In genomic region chr18:5295231-5295920, GRCh38 we compare ENCODE assay signal across 8 cellular contexts. TPM values are rescaled to one million over a fixed set of nuclear protein-coding genes. Genes with fewer than 3 reads are reported as not detected.
DNase-seq lines count a peak whose midpoint lies in the region; ATAC-seq and TF ChIP-seq lines count a peak whose summit lies in the region.

Gene ZBTB14 (minus strand): TSS chr18:5295726. CDS start chr18:5293246, 2,480 bp downstream.

- peak within 1 kb of the TSS; percentile 80 for H3K9ac ChIP-seq in NT2/D1 (ENCODE audit: insufficient read length, low read depth)

- DNase-seq in AG04449 (ENCODE audit: low read depth, low spot score) (no peak), NT2/D1 (ENCODE audit: low read depth, low spot score) (peak; percentile 25), esophagus muscularis mucosa (ENCODE audit: extremely low spot score) (no peak)
- peak; percentile 74 to 79 for DNase-seq in activated T-cell treated with anti-CD3 and anti-CD28 coated beads, Interleukin-2, amount 50 U/mL, for 72 hours
- peak; percentile 20 to 39 for DNase-seq in stimulated activated CD8-positive, alpha-beta memory T cell treated with anti-CD3 and anti-CD28 coated beads, Interleukin-7, amount 100 ng/mL, for 48 hours (ENCODE audit: extremely low read depth in 1 of 2, low read depth in 1 of 2)

- H3K9me3 ChIP-seq in NT2/D1 (ENCODE audit: insufficient read depth, low read length) (no peaks in the 10 kb centered on the region), esophagus muscularis mucosa (no peaks in the 10 kb centered on the region), muscle layer of duodenum (ENCODE audit: control insufficient read depth in 1 of 2, low read length in 2 of 2) (no peaks in the 10 kb centered on the region)

- peak within 1 kb of the TSS; percentile 91 for H3K27ac Mint-ChIP-seq in activated T-cell treated with anti-CD3 and anti-CD28 coated beads, Interleukin-2, amount 50 U/mL, for 72 hours

- H3K27ac ChIP-seq in esophagus muscularis mucosa (replicated peaks in 1 of 4): peak within 1 kb of the TSS; percentile 95 to 100 (median 98)
- H3K27ac ChIP-seq in muscle layer of duodenum (ENCODE audit: low read length): peak within 1 kb of the TSS; percentile 91

- TF ChIP-seq CTCF in AG04449 (IDR thresholded peaks at IDR 0.05; ENCODE audit: insufficient read depth, low read length, missing control alignments): no peak
- TF ChIP-seq CTCF in esophagus muscularis mucosa (IDR thresholded peaks at IDR 0.05): no peak

- TF ChIP-seq POLR2A in esophagus muscularis mucosa (IDR thresholded peaks at IDR 0.05; ENCODE audit: low read depth): no peak

- intact Hi-C loops in esophagus muscularis mucosa (cut with DNase I): no loop called here

- H3K36me3 ChIP-seq in NT2/D1 (ENCODE audit: insufficient read depth, insufficient read length, low read length): peaks cover 25% of the 10 kb centered on the region
- peaks cover 11 to 21% (median 16%) of the 10 kb centered on the region in 4 donors for H3K36me3 ChIP-seq in esophagus muscularis mucosa
- H3K36me3 ChIP-seq in muscle layer of duodenum (ENCODE audit: control insufficient read depth in 1 of 2, insufficient read depth in 2 of 2, low read length in 2 of 2): peaks cover 14 to 20% of the 10 kb centered on the region in 2 donors

- H3K27me3 ChIP-seq in NT2/D1 (ENCODE audit: insufficient read depth, insufficient read length) (peaks cover 11% of the 10 kb centered on the region), esophagus muscularis mucosa (no peaks in the 10 kb centered on the region), muscle layer of duodenum (ENCODE audit: low read depth, low read length) (no peaks in the 10 kb centered on the region)

- peaks cover 8% of the 10 kb centered on the region for H3K27me3 Mint-ChIP-seq in activated T-cell treated with anti-CD3 and anti-CD28 coated beads, Interleukin-2, amount 50 U/mL, for 72 hours (ENCODE audit: low read depth)

- no peak for TF ChIP-seq EP300 in esophagus muscularis mucosa (IDR thresholded peaks at IDR 0.05)

- peak within 1 kb of the TSS; percentile 95 to 98 for H3K4me3 Mint-ChIP-seq in activated T-cell treated with anti-CD3 and anti-CD28 coated beads, Interleukin-2, amount 50 U/mL, for 72 hours

- H3K4me3 ChIP-seq in AG04449 (ENCODE audit: low read depth, low read length) (peak within 1 kb of the TSS; percentile 87), NT2/D1 (ENCODE audit: insufficient read length, low read depth) (peak within 1 kb of the TSS; percentile 71), esophagus muscularis mucosa (peak within 1 kb of the TSS; percentile 74 to 96 (median 94)), muscle layer of duodenum (ENCODE audit: low read depth in 1 of 2, low read length in 2 of 2) (peak within 1 kb of the TSS; percentile 80 to 85)

- H3K36me3 Mint-ChIP-seq in activated T-cell treated with anti-CD3 and anti-CD28 coated beads, Interleukin-2, amount 50 U/mL, for 72 hours (ENCODE audit: insufficient read depth in 2 of 2): peaks cover 12 to 16% of the 10 kb centered on the region in 2 donors

- CTCF ChIA-PET in AG04449 (lab: Yijun Ruan, JAX): interaction anchor here (1.8 kb wide), 1 partner anchor 58 kb away, joined by 10 read pairs; no protein-coding TSS in a partner anchor

- peaks cover 31% of the 10 kb centered on the region for H3K4me1 Mint-ChIP-seq in activated T-cell treated with anti-CD3 and anti-CD28 coated beads, Interleukin-2, amount 50 U/mL, for 72 hours (ENCODE audit: low read depth)

- POLR2A ChIA-PET in AG04449 (lab: Yijun Ruan, JAX): interaction anchor here (0.5 to 3.6 kb wide), 2 partner anchors 55 to 58 kb away, joined by 3 to 31 read pairs; no protein-coding TSS in a partner anchor

- ATAC-seq in GM18858 (IDR thresholded peaks at IDR 0.05; ENCODE audit: unreplicated experiment): peak; percentile 28
- peak; percentile 40 for ATAC-seq in HG03064 (IDR thresholded peaks at IDR 0.05; ENCODE audit: low read depth, unreplicated experiment)
- peak; percentile 54 to 64 for ATAC-seq in activated T-cell treated with anti-CD3 and anti-CD28 coated beads, Interleukin-2, amount 50 U/mL, for 72 hours (replicated peaks in 1 of 2)

- WGBS in esophagus muscularis mucosa: 1% methylated on average over 24 of the region's 116 CpGs

- H3K9me3 Mint-ChIP-seq in activated T-cell treated with anti-CD3 and anti-CD28 coated beads, Interleukin-2, amount 50 U/mL, for 72 hours: no peaks in the 10 kb centered on the region

- H3K4me1 ChIP-seq in NT2/D1 (ENCODE audit: insufficient read depth, insufficient read length): no peaks in the 10 kb centered on the region
- peaks cover 12 to 23% (median 16%) of the 10 kb centered on the region in 4 donors for H3K4me1 ChIP-seq in esophagus muscularis mucosa
- peaks cover 6 to 10% of the 10 kb centered on the region in 2 donors for H3K4me1 ChIP-seq in muscle layer of duodenum (ENCODE audit: control insufficient read depth in 1 of 2, insufficient read depth in 2 of 2, low read length in 2 of 2)

RNA-seq across cellular contexts. Expression of gene ZBTB14, which starts in this region (rescaled TPM):
- total RNA-seq in activated T-cell treated with anti-CD3 and anti-CD28 coated beads, Interleukin-2, amount 50 U/mL, for 72 hours: 10 to 100 TPM; 26.2 to 29.4 TPM
- 10 to 100 TPM in 3 of 4 donors, 1 to 10 TPM in 1; 9.8 to 15.6 (median 11.2) TPM for total RNA-seq in esophagus muscularis mucosa

Comparison
In these comparisons a context has a peak if more than half of its experiments do, and no peak if none do; other contexts are left out.
1. DNase-seq: peak in NT2/D1 (single experiment), activated T-cell treated with anti-CD3 and anti-CD28 coated beads, Interleukin-2, amount 50 U/mL, for 72 hours (2 of 2) and stimulated activated CD8-positive, alpha-beta memory T cell treated with anti-CD3 and anti-CD28 coated beads, Interleukin-7, amount 100 ng/mL, for 48 hours (2 of 2); none in AG04449 (single experiment) and esophagus muscularis mucosa (single experiment).
2. Peak in every context shown above with its lines, with median percentiles within 50 percentile points of each other: H3K4me3 ChIP-seq and ATAC-seq.